In the genomic region with DNA sequence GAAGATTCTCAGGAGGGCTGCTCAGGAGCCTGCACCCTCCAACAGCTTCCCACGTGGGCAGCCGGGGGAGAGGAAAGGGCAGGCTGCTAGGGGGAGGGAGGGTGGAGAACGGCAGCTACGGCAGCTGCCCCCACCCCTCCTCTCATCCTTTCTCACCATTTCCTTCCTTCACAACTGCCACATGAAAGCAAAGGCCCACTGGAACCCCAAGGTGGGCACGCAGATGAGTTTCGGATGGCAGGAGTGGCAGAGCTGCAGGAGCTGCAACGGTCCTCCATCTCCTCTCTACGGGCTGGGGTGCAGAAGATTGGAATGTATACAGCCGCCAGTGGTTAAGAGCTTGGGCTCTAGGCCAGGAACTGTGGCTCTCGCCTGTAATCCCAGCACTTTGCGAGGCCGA, we compare ENCODE assay signal across 16 cellular contexts.
A peak's percentile ranks its signal among the peaks of the same experiment; 100 is the strongest.
DNase-seq lines count a peak whose midpoint lies in the region; ATAC-seq and TF ChIP-seq lines count a peak whose summit lies in the region.
"Had no signal": no experiment of that assay in that cellular context is flagged by ENCODE, and none has a peak within 500 bp of the region (broad histone marks: within the 10 kb centered on the region; RNA-seq: fewer than 3 reads in every experiment).

No MANE protein-coding gene starts in this region.

- peak overlapping the region; percentile 22; the same call in 1 of the 2 replicates for H2AFZ ChIP-seq in KMS-11 (ENCODE audit: low read depth)
- H2AFZ ChIP-seq: PC-9 had no signal

- H3K4me1 ChIP-seq in CD4-positive, alpha-beta memory T cell (ENCODE audit: insufficient read depth, low read length), result peaks cover 24% of the 10 kb centered on the region
- H3K4me1 ChIP-seq in KMS-11 (ENCODE audit: low read depth, poor library complexity, severe bottlenecking) (peaks cover 23% of the 10 kb centered on the region), sigmoid colon (peaks cover 0 to 43% (median 37%) of the 10 kb centered on the region in 4 donors), ascending aorta (no peaks in the 10 kb centered on the region)

- H3K9me3 ChIP-seq in CD4-positive, alpha-beta memory T cell (ENCODE audit: control insufficient read depth in 1 of 2, low read length in 2 of 2), result no peaks in the 10 kb centered on the region
- H3K9me3 ChIP-seq in sigmoid colon (no peaks in the 10 kb centered on the region), ascending aorta (no peaks in the 10 kb centered on the region)

- ATAC-seq in HG03196 (IDR thresholded peaks at IDR 0.05; ENCODE audit: unreplicated experiment), result no peak
- ATAC-seq in GM18873 (IDR thresholded peaks at IDR 0.05; ENCODE audit: low FRiP score, unreplicated experiment), result no peak
- ATAC-seq: K562 had no signal

- H3K27ac Mint-ChIP-seq in CD4-positive, alpha-beta memory T cell, result peak overlapping the region in 5 of 7 donors; percentile 9 to 74 (median 47)
- peak overlapping the region; percentile 86 for H3K27ac Mint-ChIP-seq in dendritic cell treated with granulocyte-macrophage colony-stimulating factor and Interleukin-4, amounts not matched to agents 40 ng/mL and 50 ng/mL, for 4 days

- CTCF ChIA-PET in CD4-positive, alpha-beta memory T cell (lab: Charles Lee; ENCODE audit: partially characterized antibody), result no interaction called here

- TF ChIP-seq CTCF in KMS-11 (conservative IDR thresholded peaks at IDR 0.05; ENCODE audit: low read depth, low read length), result no peak
- TF ChIP-seq CTCF in sigmoid colon (IDR thresholded peaks at IDR 0.05), result no peak
- TF ChIP-seq CTCF in ascending aorta (IDR thresholded peaks at IDR 0.05), result no peak

- no peaks in the 10 kb centered on the region for H3K9me3 Mint-ChIP-seq in CD4-positive, alpha-beta memory T cell
- H3K9me3 Mint-ChIP-seq in dendritic cell treated with granulocyte-macrophage colony-stimulating factor and Interleukin-4, amounts not matched to agents 40 ng/mL and 50 ng/mL, for 4 days, result no peaks in the 10 kb centered on the region

- no peaks in the 10 kb centered on the region for H4K20me1 ChIP-seq in KMS-11 (ENCODE audit: insufficient read depth)

- no peak overlapping the region; the same call in 1 of the 2 replicates for H3K9ac ChIP-seq in KMS-11

- no peaks in the 10 kb centered on the region for H3K36me3 Mint-ChIP-seq in CD4-positive, alpha-beta memory T cell
- peaks cover 5% of the 10 kb centered on the region for H3K36me3 Mint-ChIP-seq in dendritic cell treated with granulocyte-macrophage colony-stimulating factor and Interleukin-4, amounts not matched to agents 40 ng/mL and 50 ng/mL, for 4 days (ENCODE audit: low read depth)

- 28 to 64% methylated on average over 12 of the region's 12 CpGs for WGBS in sigmoid colon, 2 donors

- H3K36me3 ChIP-seq in CD4-positive, alpha-beta memory T cell (ENCODE audit: insufficient read depth, low read length), result no peaks in the 10 kb centered on the region
- H3K36me3 ChIP-seq in KMS-11 (ENCODE audit: insufficient read depth), result no peaks in the 10 kb centered on the region
- no peaks in the 10 kb centered on the region for H3K36me3 ChIP-seq in sigmoid colon
- no peaks in the 10 kb centered on the region for H3K36me3 ChIP-seq in ascending aorta
- H3K36me3 ChIP-seq: brain microvascular endothelial cell had no signal

- TF ChIP-seq EP300 in sigmoid colon (IDR thresholded peaks at IDR 0.05), result no peak

- H3K27me3 Mint-ChIP-seq in CD4-positive, alpha-beta memory T cell, result peaks cover 2 to 7% of the 10 kb centered on the region in 2 donors
- H3K27me3 Mint-ChIP-seq in dendritic cell treated with granulocyte-macrophage colony-stimulating factor and Interleukin-4, amounts not matched to agents 40 ng/mL and 50 ng/mL, for 4 days, result no peaks in the 10 kb centered on the region

- H3K79me2 ChIP-seq in KMS-11 (ENCODE audit: insufficient read depth, low read depth), result no peaks in the 10 kb centered on the region

- peaks cover 15 to 57% (median 45%) of the 10 kb centered on the region in 4 donors for H3K4me1 Mint-ChIP-seq in CD4-positive, alpha-beta memory T cell
- H3K4me1 Mint-ChIP-seq in dendritic cell treated with granulocyte-macrophage colony-stimulating factor and Interleukin-4, amounts not matched to agents 40 ng/mL and 50 ng/mL, for 4 days (ENCODE audit: low read depth), result peaks cover 87% of the 10 kb centered on the region

- H3K4me2 ChIP-seq in KMS-11, result no peak overlapping the region
- H3K4me2 ChIP-seq: PC-9 had no signal

- TF ChIP-seq POLR2A in sigmoid colon (IDR thresholded peaks at IDR 0.05), result no peak

- H3K4me3 Mint-ChIP-seq in CD4-positive, alpha-beta memory T cell, result peak overlapping the region in 6 of 8 donors; percentile 1 to 52 (median 43)
- H3K4me3 Mint-ChIP-seq in dendritic cell treated with granulocyte-macrophage colony-stimulating factor and Interleukin-4, amounts not matched to agents 40 ng/mL and 50 ng/mL, for 4 days, result peak overlapping the region; percentile 57

- H3K4me3 ChIP-seq in CD4-positive, alpha-beta memory T cell (ENCODE audit: low read length in 2 of 2), result no peak overlapping the region
- H3K4me3 ChIP-seq in KMS-11 (IDR thresholded peaks at IDR 0.05; ENCODE audit: insufficient read depth, low read depth, low read length) (no peak overlapping the region), sigmoid colon (no peak overlapping the region), ascending aorta (no peak overlapping the region)
- H3K4me3 ChIP-seq: K562, PC-9 had no signal

- no peak for DNase-seq in CD4-positive, alpha-beta memory T cell
- DNase-seq in sigmoid colon (peak; percentile 54), ascending aorta (ENCODE audit: low spot score in 2 of 2) (no peak), H4 (ENCODE audit: low spot score) (no peak)
- DNase-seq: activated CD4-positive, CD25-positive, alpha-beta regulatory T cell; activated T-cell treated with anti-CD3 and anti-CD28 coated beads, Interleukin-2, amount 50 U/mL, for 48 hours; brain microvascular endothelial cell; effector memory CD4-positive, alpha-beta T cell; foreskin melanocyte; NCI-H524 treated with DMSO at 0.1 percent for 48 hours; PC-9 had no signal

- no peak overlapping the region for H3K27ac ChIP-seq in CD4-positive, alpha-beta memory T cell (ENCODE audit: low read depth, low read length)
- peak overlapping the region; percentile 70 for H3K27ac ChIP-seq in KMS-11
- H3K27ac ChIP-seq in sigmoid colon, result peak overlapping the region in 2 of 4 donors; percentile 46 to 59
- H3K27ac ChIP-seq in ascending aorta, result no peak overlapping the region
- H3K27ac ChIP-seq: brain microvascular endothelial cell, PC-9 had no signal

- POLR2A ChIA-PET in CD4-positive, alpha-beta memory T cell (lab: Charles Lee; ENCODE audit: partially characterized antibody), result no interaction called here

- H3K27me3 ChIP-seq in CD4-positive, alpha-beta memory T cell (ENCODE audit: insufficient read depth, low read length), result no peaks in the 10 kb centered on the region
- no peaks in the 10 kb centered on the region for H3K27me3 ChIP-seq in KMS-11 (ENCODE audit: insufficient read depth, low read depth)
- no peaks in the 10 kb centered on the region for H3K27me3 ChIP-seq in sigmoid colon
- H3K27me3 ChIP-seq in ascending aorta, result no peaks in the 10 kb centered on the region
- H3K27me3 ChIP-seq: brain microvascular endothelial cell had no signal

- intact Hi-C loops in CD4-positive, alpha-beta memory T cell (cut with micrococcal nuclease), result no loop called here
- intact Hi-C loops in dendritic cell treated with granulocyte-macrophage colony-stimulating factor and Interleukin-4, amounts not matched to agents 40 ng/mL and 50 ng/mL, for 4 days (cut with micrococcal nuclease), result no loop called here
- intact Hi-C loops in sigmoid colon (cut with DNase I) (no loop called here), ascending aorta (cut with DNase I) (no loop called here)
